2 cellular contexts compared by ENCODE assay signal in genomic region chr9:93990448-93990847, GRCh38.
A peak's percentile ranks its signal among the peaks of the same experiment; 100 is the strongest.
TF ChIP-seq lines count a peak whose summit lies in the region.

No MANE protein-coding gene starts in this region.

TF ChIP-seq in GM12878, 131 proteins besides CTCF, POLR2A, EP300 and RAD21:
- TF ChIP-seq SIX5 (IDR thresholded peaks at IDR 0.05; ENCODE audit: low read depth, low read length, severe bottlenecking) = no peak
- 0 out of 2 replicates have a peak, but pooled peaks have one; percentile 25 for TF ChIP-seq SPI1 (IDR thresholded peaks at IDR 0.05; ENCODE audit: borderline replicate concordance, insufficient read depth, low read depth, low read length)

TF ChIP-seq in K562, 482 proteins besides CTCF, POLR2A, EP300 and RAD21:
- TF ChIP-seq STAT5A (IDR thresholded peaks at IDR 0.05; ENCODE audit: borderline replicate concordance, low read length) (no peak), POU5F1 (IDR thresholded peaks at IDR 0.05; ENCODE audit: borderline replicate concordance, low read depth, low read length, partially characterized antibody) (no peak), MYC (IDR thresholded peaks at IDR 0.05; ENCODE audit: low read depth, low read length) (no peak), MYC (CRISPR knock-in tag; IDR thresholded peaks at IDR 0.05; ENCODE audit: borderline replicate concordance, low read depth) (no peak), RBM22 (IDR thresholded peaks at IDR 0.05; ENCODE audit: low read depth, low read length, poor library complexity, severe bottlenecking) (no peak), SPI1 (IDR thresholded peaks at IDR 0.05; ENCODE audit: borderline replicate concordance, low read depth, low read length) (peak; percentile 52), ARNT (IDR thresholded peaks at IDR 0.05) (no peak), RBM25 (IDR thresholded peaks at IDR 0.05; ENCODE audit: low read depth, low read length, severe bottlenecking) (no peak)
